In genomic region chr4:83917572-83917971, GRCh38 we compare ENCODE assay signal across 1 cellular context.
TF ChIP-seq lines count a peak whose summit lies in the region.

No MANE protein-coding gene starts in this region.

TF ChIP-seq in K562, 482 proteins besides CTCF, POLR2A, EP300 and RAD21 (continued from another document and continues in another):
- TF ChIP-seq STAT6 (CRISPR knock-in tag; IDR thresholded peaks at IDR 0.05) (no peak), MAZ (CRISPR knock-in tag; conservative IDR thresholded peaks at IDR 0.05 in 1 of 2, IDR thresholded peaks at IDR 0.05 in 1 of 2) (no peak), ZFP36 (IDR thresholded peaks at IDR 0.05; ENCODE audit: low read depth, low read length, partially characterized antibody) (no peak), NR3C1 (CRISPR knock-in tag; IDR thresholded peaks at IDR 0.05) (no peak), KDM5B (IDR thresholded peaks at IDR 0.05; ENCODE audit: insufficient replicate concordance, low read depth, low read length) (no peak), CBFB (CRISPR knock-in tag; IDR thresholded peaks at IDR 0.05) (no peak), ZNF609 (CRISPR knock-in tag; IDR thresholded peaks at IDR 0.05; ENCODE audit: borderline replicate concordance) (no peak), STAG1 (CRISPR knock-in tag; IDR thresholded peaks at IDR 0.05; ENCODE audit: borderline replicate concordance) (no peak), FOXJ2 (tag; IDR thresholded peaks at IDR 0.05) (no peak), HDAC3 (IDR thresholded peaks at IDR 0.05; ENCODE audit: borderline replicate concordance, partially characterized antibody) (no peak), ETS2 (tag; IDR thresholded peaks at IDR 0.05; ENCODE audit: borderline replicate concordance, poor library complexity, severe bottlenecking) (no peak), MIER1 (IDR thresholded peaks at IDR 0.05; ENCODE audit: low read depth) (no peak), POLR2H (tag; IDR thresholded peaks at IDR 0.05; ENCODE audit: low read depth) (no peak), ZNF695 (CRISPR knock-in tag; IDR thresholded peaks at IDR 0.05) (no peak), ZNF764 (CRISPR knock-in tag; IDR thresholded peaks at IDR 0.05; ENCODE audit: low read depth) (no peak), FIP1L1 (IDR thresholded peaks at IDR 0.05; ENCODE audit: low read depth, low read length, poor library complexity, severe bottlenecking) (no peak), HSF4 (CRISPR knock-in tag; IDR thresholded peaks at IDR 0.05; ENCODE audit: borderline replicate concordance) (no peak), SMARCE1 (IDR thresholded peaks at IDR 0.05) (no peak), ZNF143 (CRISPR knock-in tag; IDR thresholded peaks at IDR 0.05) (no peak), KAT2B (IDR thresholded peaks at IDR 0.05; ENCODE audit: low read depth, low read length) (no peak), E2F5 (CRISPR knock-in tag; IDR thresholded peaks at IDR 0.05) (no peak), ATF4 (CRISPR knock-in tag; IDR thresholded peaks at IDR 0.05) (no peak), RBM25 (IDR thresholded peaks at IDR 0.05; ENCODE audit: low read depth, low read length, severe bottlenecking) (no peak), KDM2B (CRISPR knock-in tag; IDR thresholded peaks at IDR 0.05) (no peak), POLR3G (IDR thresholded peaks at IDR 0.05; ENCODE audit: extremely low read depth, insufficient read length, insufficient replicate concordance) (no peak), RERE (CRISPR knock-in tag; IDR thresholded peaks at IDR 0.05; ENCODE audit: borderline replicate concordance) (no peak), TAF1 (IDR thresholded peaks at IDR 0.05; ENCODE audit: control insufficient read depth, extremely low read depth, insufficient read depth, low read length, severe bottlenecking) (no peak), PRMT5 (CRISPR knock-in tag; IDR thresholded peaks at IDR 0.05) (no peak), TBL1XR1 (IDR thresholded peaks at IDR 0.05; ENCODE audit: low read length in 2 of 2) (no peak), TCFL5 (CRISPR knock-in tag; conservative IDR thresholded peaks at IDR 0.05) (no peak), ZNF398 (CRISPR knock-in tag; IDR thresholded peaks at IDR 0.05) (no peak; the same call in 1 of the 2 replicates), DDX20 (tag; IDR thresholded peaks at IDR 0.05; ENCODE audit: low read depth) (peak; percentile 85), MCM3 (IDR thresholded peaks at IDR 0.05) (no peak), POU5F1 (IDR thresholded peaks at IDR 0.05; ENCODE audit: borderline replicate concordance, low read depth, low read length, partially characterized antibody) (no peak), NUFIP1 (IDR thresholded peaks at IDR 0.05; ENCODE audit: partially characterized antibody) (no peak), MCM7 (IDR thresholded peaks at IDR 0.05) (no peak), BCLAF1 (IDR thresholded peaks at IDR 0.05; ENCODE audit: borderline replicate concordance in 1 of 2, control insufficient read depth in 1 of 2, low read depth in 2 of 2, low read length in 1 of 2) (no peak), DEAF1 (CRISPR knock-in tag; IDR thresholded peaks at IDR 0.05) (no peak), ESRRA (IDR thresholded peaks at IDR 0.05; ENCODE audit: borderline replicate concordance, low read depth) (no peak), HNRNPLL (IDR thresholded peaks at IDR 0.05; ENCODE audit: low read depth, low read length, poor library complexity, severe bottlenecking) (no peak), ZNF583 (CRISPR knock-in tag; IDR thresholded peaks at IDR 0.05) (peak; percentile 96), U2AF1 (optimal IDR thresholded peaks at IDR 0.05; ENCODE audit: low read depth, low read length) (no peak)
